Comparison of ENCODE assay signal across 8 cellular contexts in the genomic region with DNA sequence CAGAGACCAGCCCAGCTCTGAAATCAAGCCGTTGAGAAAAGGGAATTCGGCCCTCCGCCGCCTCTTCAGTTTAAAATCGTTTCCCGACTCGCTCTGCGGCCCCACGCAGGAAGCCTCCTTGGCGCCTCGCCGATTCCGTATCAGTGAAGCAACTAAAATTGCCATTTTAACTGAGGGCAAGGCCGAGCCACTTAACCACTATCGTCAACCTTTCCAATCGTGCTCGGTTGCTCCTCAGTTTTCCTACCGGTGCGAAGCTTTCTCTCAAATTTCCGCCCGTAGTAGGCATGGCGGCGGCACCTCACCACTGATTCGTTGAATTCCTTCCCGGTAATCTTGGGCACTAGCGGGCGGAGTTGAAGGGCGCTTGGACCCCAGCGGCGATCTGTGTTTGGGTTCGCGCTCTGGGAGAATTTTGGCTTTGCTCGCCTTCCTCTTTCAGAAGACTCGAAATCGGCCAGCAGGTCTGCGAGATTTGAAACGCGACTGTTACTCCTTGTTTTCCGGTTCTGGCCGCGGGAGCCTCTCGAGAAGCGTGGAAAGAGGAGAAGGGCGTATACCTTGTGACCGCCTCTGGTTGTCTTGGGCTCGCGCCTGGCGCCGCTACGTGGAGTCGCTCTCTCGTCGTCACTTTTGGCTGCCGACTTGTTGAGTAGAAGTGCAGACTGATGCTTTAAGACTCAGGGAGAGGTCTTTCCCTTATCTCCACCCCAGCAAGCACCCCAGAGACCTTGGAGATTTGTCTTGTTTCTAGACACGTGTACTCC. TPM values are rescaled to one million over a fixed set of nuclear protein-coding genes. Genes with fewer than 3 reads are reported as not detected.
DNase-seq lines count a peak whose midpoint lies in the region; ATAC-seq and TF ChIP-seq lines count a peak whose summit lies in the region.

A gene with protein sequence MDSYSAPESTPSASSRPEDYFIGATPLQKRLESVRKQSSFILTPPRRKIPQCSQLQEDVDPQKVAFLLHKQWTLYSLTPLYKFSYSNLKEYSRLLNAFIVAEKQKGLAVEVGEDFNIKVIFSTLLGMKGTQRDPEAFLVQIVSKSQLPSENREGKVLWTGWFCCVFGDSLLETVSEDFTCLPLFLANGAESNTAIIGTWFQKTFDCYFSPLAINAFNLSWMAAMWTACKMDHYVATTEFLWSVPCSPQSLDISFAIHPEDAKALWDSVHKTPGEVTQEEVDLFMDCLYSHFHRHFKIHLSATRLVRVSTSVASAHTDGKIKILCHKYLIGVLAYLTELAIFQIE (minus strand): TSS at position 569 of the 767 bp plus-strand sequence. CDS start 13,584 bp downstream, outside the sequence.
A gene with protein sequence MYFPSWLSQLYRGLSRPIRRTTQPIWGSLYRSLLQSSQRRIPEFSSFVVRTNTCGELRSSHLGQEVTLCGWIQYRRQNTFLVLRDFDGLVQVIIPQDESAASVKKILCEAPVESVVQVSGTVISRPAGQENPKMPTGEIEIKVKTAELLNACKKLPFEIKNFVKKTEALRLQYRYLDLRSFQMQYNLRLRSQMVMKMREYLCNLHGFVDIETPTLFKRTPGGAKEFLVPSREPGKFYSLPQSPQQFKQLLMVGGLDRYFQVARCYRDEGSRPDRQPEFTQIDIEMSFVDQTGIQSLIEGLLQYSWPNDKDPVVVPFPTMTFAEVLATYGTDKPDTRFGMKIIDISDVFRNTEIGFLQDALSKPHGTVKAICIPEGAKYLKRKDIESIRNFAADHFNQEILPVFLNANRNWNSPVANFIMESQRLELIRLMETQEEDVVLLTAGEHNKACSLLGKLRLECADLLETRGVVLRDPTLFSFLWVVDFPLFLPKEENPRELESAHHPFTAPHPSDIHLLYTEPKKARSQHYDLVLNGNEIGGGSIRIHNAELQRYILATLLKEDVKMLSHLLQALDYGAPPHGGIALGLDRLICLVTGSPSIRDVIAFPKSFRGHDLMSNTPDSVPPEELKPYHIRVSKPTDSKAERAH (plus strand): TSS at position 359 of the 767 bp plus-strand sequence. CDS start 557 bp downstream, outside the sequence.

- peak within 1 kb of the TSS; percentile 78 for H3K27ac ChIP-seq in CD8-positive, alpha-beta T cell (ENCODE audit: low read depth, low read length)
- H3K27ac ChIP-seq in ectodermal cell (ENCODE audit: insufficient read depth, low read depth, low read length, poor library complexity, severe bottlenecking) = peak within 1 kb of the TSS; percentile 97
- peak within 1 kb of the TSS; percentile 91 for H3K27ac ChIP-seq in lower lobe of right lung

- H3K36me3 ChIP-seq in CD8-positive, alpha-beta T cell (ENCODE audit: insufficient read depth, low read length) = no peaks in the 10 kb centered on the region
- H3K36me3 ChIP-seq in ectodermal cell (ENCODE audit: control insufficient read depth, insufficient read depth, low read length) (peaks cover 5% of the 10 kb centered on the region), lower lobe of right lung (no peaks in the 10 kb centered on the region)

- H3K36me3 Mint-ChIP-seq in CD8-positive, alpha-beta T cell = peaks cover 24% of the 10 kb centered on the region

- H3K9me3 ChIP-seq in CD8-positive, alpha-beta T cell (ENCODE audit: low read length) = no peaks in the 10 kb centered on the region
- no peaks in the 10 kb centered on the region for H3K9me3 ChIP-seq in ectodermal cell (ENCODE audit: control insufficient read depth, low read length)
- H3K9me3 ChIP-seq in lower lobe of right lung = no peaks in the 10 kb centered on the region

- H3K4me1 Mint-ChIP-seq in CD8-positive, alpha-beta T cell (ENCODE audit: low read depth) = peaks cover 54% of the 10 kb centered on the region

- WGBS in ectodermal cell, 2 experiments = 0 to 1% methylated on average over 55 of the region's 55 CpGs

- no peak for TF ChIP-seq CTCF in CD8-positive, alpha-beta T cell (IDR thresholded peaks at IDR 0.05)
- no peak for TF ChIP-seq CTCF in lower lobe of right lung (IDR thresholded peaks at IDR 0.05)

- ATAC-seq in CD8-positive, alpha-beta T cell = peak; percentile 86
- peak; percentile 77 for ATAC-seq in GM19467 (IDR thresholded peaks at IDR 0.05; ENCODE audit: unreplicated experiment)
- peak; percentile 99 for ATAC-seq in lower lobe of right lung

- H3K9me3 Mint-ChIP-seq in CD8-positive, alpha-beta T cell = no peaks in the 10 kb centered on the region

- peaks cover 11% of the 10 kb centered on the region for H3K4me1 ChIP-seq in CD8-positive, alpha-beta T cell (ENCODE audit: insufficient read depth, low read length)
- peaks cover 7% of the 10 kb centered on the region for H3K4me1 ChIP-seq in ectodermal cell (ENCODE audit: control insufficient read depth, insufficient read depth, low read length)
- peaks cover 10% of the 10 kb centered on the region for H3K4me1 ChIP-seq in lower lobe of right lung

- intact Hi-C loops in CD8-positive, alpha-beta T cell (cut with DNase I, micrococcal nuclease) = loop anchor here (1.0 to 10.0 kb wide), 15 partner anchors 44 to 1290 kb away; a partner anchor contains a TSS
- intact Hi-C loops in lower lobe of right lung (cut with DNase I) = no loop called here

- POLR2A ChIA-PET in CD8-positive, alpha-beta T cell (lab: Charles Lee) = interaction anchor here (0.6 to 2.8 kb wide), 13 partner anchors 9 to 1292 kb away, joined by 3 to 24 read pairs (median 4); a partner anchor contains a TSS

- no peaks in the 10 kb centered on the region for H3K27me3 Mint-ChIP-seq in CD8-positive, alpha-beta T cell (ENCODE audit: low read depth)

- peak; percentile 79 to 92 (median 85) for DNase-seq in CD8-positive, alpha-beta T cell
- DNase-seq in HS-27A (ENCODE audit: low read depth) = peak; percentile 88
- peak; percentile 68 for DNase-seq in NK-92 (lab: John Stamatoyannopoulos, UW; ENCODE audit: unreplicated experiment)
- DNase-seq in activated CD8-positive, alpha-beta memory T cell treated with anti-CD3 and anti-CD28 coated beads for 1 hour (ENCODE audit: extremely low read depth in 1 of 2, low read depth in 1 of 2) = peak; percentile 71 to 77
- peak; percentile 97 for DNase-seq in lower lobe of right lung
- DNase-seq in stimulated activated CD4-positive, alpha-beta T cell treated with anti-CD3 and anti-CD28 coated beads, TNF-alpha, amount 100 ng/mL, for 24 hours (ENCODE audit: low read depth in 3 of 3) = peak; percentile 81 to 86 (median 85)

- peak within 1 kb of the TSS; percentile 90 for H3K27ac Mint-ChIP-seq in CD8-positive, alpha-beta T cell

- CTCF ChIA-PET in CD8-positive, alpha-beta T cell (lab: Charles Lee) = interaction anchor here (0.8 to 2.9 kb wide), 16 partner anchors 9 to 1081 kb away, joined by 3 to 39 read pairs (median 3); a partner anchor contains a TSS

- no peaks in the 10 kb centered on the region for H3K27me3 ChIP-seq in CD8-positive, alpha-beta T cell (ENCODE audit: insufficient read depth, low read length)
- H3K27me3 ChIP-seq in ectodermal cell (ENCODE audit: control insufficient read depth, insufficient read depth, low read length, poor library complexity, severe bottlenecking) (no peaks in the 10 kb centered on the region), lower lobe of right lung (ENCODE audit: low read depth) (no peaks in the 10 kb centered on the region)

- peak within 1 kb of the TSS; percentile 97 for H3K4me3 ChIP-seq in CD8-positive, alpha-beta T cell (ENCODE audit: low read depth, low read length)
- H3K4me3 ChIP-seq in ectodermal cell (ENCODE audit: insufficient read depth, low read depth, low read length) = peak within 1 kb of the TSS; percentile 80
- H3K4me3 ChIP-seq in lower lobe of right lung = peak within 1 kb of the TSS; percentile 85

- H3K4me3 Mint-ChIP-seq in CD8-positive, alpha-beta T cell = peak within 1 kb of the TSS; percentile 93

RNA-seq across cellular contexts. Expression of the first gene that starts in this region (rescaled TPM):
- total RNA-seq in CD8-positive, alpha-beta T cell = 1 to 10 TPM; 4.0 to 5.7 TPM
- polyA plus RNA-seq in ectodermal cell (2013, experiment 1 of 4) = 21.2 TPM
- 26.0 TPM for polyA plus RNA-seq in ectodermal cell (2013, experiment 2 of 4)
- polyA plus RNA-seq in ectodermal cell (2013, experiment 3 of 4) = 15.1 TPM
- polyA plus RNA-seq in ectodermal cell (2013, experiment 4 of 4) = 17.7 TPM
- 6.9 TPM for total RNA-seq in lower lobe of right lung

RNA-seq across cellular contexts. Expression of the second gene that starts in this region (rescaled TPM):
- 1 to 10 TPM; 1.5 to 1.6 TPM for total RNA-seq in CD8-positive, alpha-beta T cell
- polyA plus RNA-seq in ectodermal cell (2013, experiment 1 of 4) = 29.8 TPM
- polyA plus RNA-seq in ectodermal cell (2013, experiment 2 of 4) = 32.9 TPM
- polyA plus RNA-seq in ectodermal cell (2013, experiment 3 of 4) = 23.6 TPM
- polyA plus RNA-seq in ectodermal cell (2013, experiment 4 of 4) = 26.3 TPM
- 17.1 TPM for total RNA-seq in lower lobe of right lung

Comparison
In these comparisons a context has a peak if more than half of its experiments do, and no peak if none do; other contexts are left out.
1. Peak in every context shown above with its lines: DNase-seq, ATAC-seq, H3K4me3 ChIP-seq and H3K27ac ChIP-seq.